19 cellular contexts compared by ENCODE assay signal in the genomic region with DNA sequence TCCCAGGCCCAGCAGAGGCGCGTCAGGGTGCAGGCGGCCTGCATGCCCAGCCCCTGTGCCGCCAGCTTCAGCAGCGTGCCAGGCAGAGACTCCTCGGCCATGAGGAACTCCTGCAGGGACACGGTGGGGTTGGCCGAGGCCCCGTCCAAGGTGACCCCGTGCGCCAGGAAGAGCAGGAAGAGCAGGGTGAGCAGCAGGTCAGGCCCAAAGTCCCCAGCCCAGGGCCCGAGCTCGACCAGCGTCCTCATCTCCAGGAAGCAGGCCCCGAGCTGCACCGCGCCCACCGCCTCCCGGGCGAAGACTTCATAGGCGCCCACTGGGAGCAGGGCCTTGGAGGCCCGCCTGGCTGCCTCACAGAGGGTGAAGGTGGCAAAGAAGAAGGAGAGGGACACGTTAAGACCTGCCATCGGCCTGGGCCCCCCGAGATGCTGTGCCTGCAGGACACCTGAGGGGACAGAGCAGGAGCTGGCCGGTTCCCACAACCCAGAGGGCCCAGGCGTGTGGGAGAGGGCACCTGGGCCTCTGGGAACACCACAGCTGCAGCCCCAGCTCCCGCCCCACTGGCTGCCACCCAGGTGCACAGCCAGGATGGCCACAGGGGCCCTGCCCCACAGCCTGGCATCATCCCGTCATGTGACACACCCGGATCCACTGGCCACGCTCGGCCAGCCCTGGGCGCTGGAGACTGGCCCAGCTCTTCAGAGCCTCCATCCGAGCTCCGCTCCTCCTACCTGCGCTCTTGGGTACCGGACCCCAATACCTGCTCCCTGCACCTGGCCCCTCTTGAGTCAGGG. TPM values are rescaled to one million over a fixed set of nuclear protein-coding genes. Genes with fewer than 3 reads are reported as not detected.
"Had no signal": no experiment of that assay in that cellular context is flagged by ENCODE, and none has a peak within 500 bp of the region (broad histone marks: within the 10 kb centered on the region; RNA-seq: fewer than 3 reads in every experiment).

A gene with protein sequence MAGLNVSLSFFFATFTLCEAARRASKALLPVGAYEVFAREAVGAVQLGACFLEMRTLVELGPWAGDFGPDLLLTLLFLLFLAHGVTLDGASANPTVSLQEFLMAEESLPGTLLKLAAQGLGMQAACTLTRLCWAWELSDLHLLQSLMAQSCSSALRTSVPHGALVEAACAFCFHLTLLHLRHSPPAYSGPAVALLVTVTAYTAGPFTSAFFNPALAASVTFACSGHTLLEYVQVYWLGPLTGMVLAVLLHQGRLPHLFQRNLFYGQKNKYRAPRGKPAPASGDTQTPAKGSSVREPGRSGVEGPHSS (minus strand): TSS at position 455 of the 794 bp plus-strand sequence. CDS start 48 bp downstream, at position 407.

RNA-seq across cellular contexts. Expression of the gene that starts here (rescaled TPM):
- total RNA-seq: activated CD4-positive, alpha-beta memory T cell treated with anti-CD3 and anti-CD28 coated beads for 36 hours; activated naive CD8-positive, alpha-beta T cell treated with anti-CD3 and anti-CD28 coated beads for 36 hours; activated T-cell treated with anti-CD3 and anti-CD28 coated beads, Interleukin-2, amount 50 U/mL, for 72 hours; astrocyte; dermis blood vessel endothelial cell; epithelial cell of proximal tubule; fibroblast of lung; fibroblast of villous mesenchyme; kidney epithelial cell; left lobe of liver; mononuclear cell; myocyte; osteocyte; prostate gland; smooth muscle cell; T-helper 1 cell treated with Interleukin-12 subunit alpha and Interleukin-12 subunit beta and Interleukin-4 antibody, amounts not matched to agents 30 ng/mL and 1 ng/mL, for 36 hours; temporal lobe; urinary bladder had no signal
- polyA plus RNA-seq: fibroblast of lung, lung, smooth muscle cell, urinary bladder had no signal
